In genomic region chr1:80882552-80882951, GRCh38 we compare ENCODE assay signal across 12 cellular contexts.
DNase-seq lines count a peak whose midpoint lies in the region; ATAC-seq and TF ChIP-seq lines count a peak whose summit lies in the region.
"Had no signal": no experiment of that assay in that cellular context is flagged by ENCODE, and none has a peak within 500 bp of the region (broad histone marks: within the 10 kb centered on the region; RNA-seq: fewer than 3 reads in every experiment).

No MANE protein-coding gene starts in this region.

- in situ Hi-C loops in GM23248 (cut with MboI): no loop called here

- no peak overlapping the region for H3K4me3 ChIP-seq in GM23248
- no peak overlapping the region for H3K4me3 ChIP-seq in adrenal gland
- H3K4me3 ChIP-seq: thoracic aorta had no signal

- no peaks in the 10 kb centered on the region for H3K4me1 ChIP-seq in GM23248 (ENCODE audit: insufficient read depth)
- H3K4me1 ChIP-seq in adrenal gland (replicated peaks in 1 of 2): peaks cover 5 to 20% of the 10 kb centered on the region in 2 donors
- H3K4me1 ChIP-seq in foreskin keratinocyte: no peaks in the 10 kb centered on the region

- H3K4me2 ChIP-seq in GM23248 (ENCODE audit: unreplicated experiment): no peak overlapping the region

- H3K36me3 ChIP-seq in GM23248 (ENCODE audit: low read depth) (no peaks in the 10 kb centered on the region), adrenal gland (replicated peaks in 1 of 2) (no peaks in the 10 kb centered on the region)
- H3K36me3 ChIP-seq: thoracic aorta had no signal

- TF ChIP-seq CTCF in adrenal gland (IDR thresholded peaks at IDR 0.05): no peak
- no peak for TF ChIP-seq CTCF in foreskin keratinocyte (conservative IDR thresholded peaks at IDR 0.05)

- H3K9me3 ChIP-seq in GM23248 (ENCODE audit: low read depth) (no peaks in the 10 kb centered on the region), adrenal gland (replicated peaks in 1 of 3) (no peaks in the 10 kb centered on the region)
- H3K9me3 ChIP-seq: thoracic aorta had no signal

- H3K9me2 ChIP-seq in GM23248 (ENCODE audit: insufficient read depth): no peaks in the 10 kb centered on the region

- no peaks in the 10 kb centered on the region for H3F3A ChIP-seq in GM23248 (ENCODE audit: insufficient read depth)

- no peak overlapping the region for H3K27ac ChIP-seq in GM23248
- no peak overlapping the region for H3K27ac ChIP-seq in adrenal gland
- no peak overlapping the region for H3K27ac ChIP-seq in foreskin keratinocyte
- H3K27ac ChIP-seq: thoracic aorta had no signal

- no peak overlapping the region for H3K9ac ChIP-seq in GM23248

- no peak for TF ChIP-seq POLR2A in adrenal gland (IDR thresholded peaks at IDR 0.05)

- intact Hi-C loops in adrenal gland (cut with DNase I) (no loop called here), head of caudate nucleus (cut with DNase I) (no loop called here)

- 3% methylated on average over 3 of the region's 3 CpGs for WGBS in GM23248 (ENCODE audit: low coverage in 1 of 2, low lambda C conversion rate in 2 of 2, missing lambda C conversion rate in 2 of 2), 2 experiments
- 20 to 24% (median 21%) methylated on average over 3 of the region's 3 CpGs for WGBS in adrenal gland, 4 donors

- H3K79me2 ChIP-seq in GM23248 (ENCODE audit: insufficient read depth): no peaks in the 10 kb centered on the region

- peak; percentile 1 for DNase-seq in GM23248
- peak; percentile 16 to 59 (median 27) for DNase-seq in adrenal gland
- peak; percentile 4 to 23 for DNase-seq in foreskin keratinocyte
- DNase-seq in renal cortical epithelial cell (ENCODE audit: low read depth): peak; percentile 79
- no peak for DNase-seq in amygdala (lab: John Stamatoyannopoulos, UW)
- DNase-seq in islet precursor cell: no peak
- no peak for DNase-seq in head of caudate nucleus
- DNase-seq: NCI-H2171; stimulated activated CD4-positive, alpha-beta T cell treated with anti-CD3 and anti-CD28 coated beads, Interleukin-12 subunit alpha, Interleukin-12 subunit beta, amount 100 ng/mL, for 4 hours; T1000 had no signal

- no peak overlapping the region for H2AFZ ChIP-seq in GM23248

- no peaks in the 10 kb centered on the region for H4K20me1 ChIP-seq in GM23248 (ENCODE audit: insufficient read depth)

- no peak for ATAC-seq in foreskin keratinocyte
- no peak for ATAC-seq in GM21526 (IDR thresholded peaks at IDR 0.05; ENCODE audit: low FRiP score, unreplicated experiment)

- no peaks in the 10 kb centered on the region for H3K27me3 ChIP-seq in GM23248 (replicated peaks; ENCODE audit: insufficient read depth)
- H3K27me3 ChIP-seq in adrenal gland: no peaks in the 10 kb centered on the region
- no peaks in the 10 kb centered on the region for H3K27me3 ChIP-seq in foreskin keratinocyte

Comparison
In these comparisons a context has a peak if more than half of its experiments do, and no peak if none do; other contexts are left out.
1. DNase-seq: peak in GM23248 (single experiment), adrenal gland (7 of 7), foreskin keratinocyte (2 of 2) and renal cortical epithelial cell (single experiment); none in amygdala (0 of 56), islet precursor cell (single experiment) and head of caudate nucleus (0 of 42).